Comparison of ENCODE assay signal across 10 cellular contexts in the genomic region with DNA sequence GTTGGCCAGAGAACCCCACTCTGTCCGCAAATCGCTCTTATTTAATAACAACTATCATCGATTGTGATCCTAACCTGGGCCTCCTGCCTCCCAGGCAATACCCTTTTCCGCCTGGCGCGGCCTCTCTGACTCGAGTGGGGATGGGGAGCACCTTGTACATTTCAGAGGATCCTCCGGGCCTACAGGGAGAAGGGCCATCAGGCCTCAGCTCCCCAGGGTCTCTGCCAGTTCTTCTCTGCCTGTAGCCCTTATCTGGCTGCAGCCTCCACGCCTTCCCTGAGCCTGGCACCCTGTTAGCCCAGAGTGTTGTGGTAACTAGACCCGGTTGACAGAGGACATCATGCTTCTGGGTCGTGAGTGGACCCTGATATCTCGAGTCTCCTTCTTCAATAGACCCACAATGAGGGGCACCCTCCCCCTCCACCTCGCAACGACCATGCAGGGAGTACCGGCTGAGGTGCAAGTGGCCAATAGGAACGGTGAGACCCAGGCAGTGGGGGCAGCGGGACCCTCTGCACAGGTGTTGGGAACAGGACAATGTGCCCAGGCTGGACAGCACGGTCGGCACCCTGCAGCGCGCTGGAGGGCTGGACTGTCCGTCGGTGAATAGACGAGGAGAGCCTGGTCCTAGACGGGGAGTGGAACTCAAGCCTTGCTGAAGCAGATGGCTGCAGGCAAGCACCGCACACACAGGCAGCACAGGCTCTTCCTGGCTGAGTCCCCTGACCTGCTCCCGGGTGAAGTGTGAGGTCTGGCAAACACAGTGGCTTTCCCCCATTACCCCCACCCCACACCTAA. TPM values are rescaled to one million over a fixed set of nuclear protein-coding genes. Genes with fewer than 3 reads are reported as not detected.
DNase-seq lines count a peak whose midpoint lies in the region; ATAC-seq and TF ChIP-seq lines count a peak whose summit lies in the region.
"Had no signal": no experiment of that assay in that cellular context is flagged by ENCODE, and none has a peak within 500 bp of the region (broad histone marks: within the 10 kb centered on the region; RNA-seq: fewer than 3 reads in every experiment).

No MANE protein-coding gene starts in this region.

- DNase-seq in colonic mucosa (no peak), NCI-H82 treated with DMSO at 0.1 percent for 48 hours (lab: John Stamatoyannopoulos, UW; ENCODE audit: unreplicated experiment) (no peak), GM19238 (ENCODE audit: insufficient read length, low spot score) (no peak), NCI-H1417 (lab: John Stamatoyannopoulos, UW) (no peak)
- DNase-seq in naive thymus-derived CD4-positive, alpha-beta T cell, result no peak
- DNase-seq in NK-92 treated with Interleukin-12 subunit alpha and Interleukin-12 subunit beta, amount 100 ng/mL, for 24 hours (lab: John Stamatoyannopoulos, UW), result no peak
- DNase-seq: MV-4-11 had no signal

- H3K9me3 ChIP-seq in BLaER1, result no peaks in the 10 kb centered on the region
- H3K9me3 ChIP-seq in HUES6 (ENCODE audit: control insufficient read depth, insufficient read depth, low read depth, low read length), result no peaks in the 10 kb centered on the region
- H3K9me3 ChIP-seq in colonic mucosa, result no peaks in the 10 kb centered on the region
- no peaks in the 10 kb centered on the region for H3K9me3 ChIP-seq in naive thymus-derived CD4-positive, alpha-beta T cell (ENCODE audit: control insufficient read depth in 2 of 3, low read length in 3 of 3)

- no peak for TF ChIP-seq CTCF in colonic mucosa (IDR thresholded peaks at IDR 0.05)

- H3K36me3 ChIP-seq in BLaER1, result no peaks in the 10 kb centered on the region
- no peaks in the 10 kb centered on the region for H3K36me3 ChIP-seq in HUES6 (ENCODE audit: control insufficient read depth, insufficient read depth, low read length)
- no peaks in the 10 kb centered on the region for H3K36me3 ChIP-seq in colonic mucosa
- H3K36me3 ChIP-seq in naive thymus-derived CD4-positive, alpha-beta T cell (ENCODE audit: control insufficient read depth in 2 of 3, insufficient read depth in 3 of 3, low read length in 3 of 3), result no peaks in the 10 kb centered on the region

- no peak for ATAC-seq in naive thymus-derived CD4-positive, alpha-beta T cell

- H3K36me3 Mint-ChIP-seq in naive thymus-derived CD4-positive, alpha-beta T cell, result no peaks in the 10 kb centered on the region

- H3K27ac ChIP-seq in BLaER1, result no peak overlapping the region
- no peak overlapping the region for H3K27ac ChIP-seq in HUES6 (ENCODE audit: low read depth, low read length)
- H3K27ac ChIP-seq in colonic mucosa, result no peak overlapping the region
- no peak overlapping the region for H3K27ac ChIP-seq in naive thymus-derived CD4-positive, alpha-beta T cell (ENCODE audit: low read depth, low read length)

- peak overlapping the region; percentile 69 for H3K4me2 ChIP-seq in BLaER1

- H3K4me1 Mint-ChIP-seq in naive thymus-derived CD4-positive, alpha-beta T cell, result peaks cover 33 to 58% (median 47%) of the 10 kb centered on the region in 7 donors

- intact Hi-C loops in colonic mucosa (cut with DNase I), result loop anchor here (5.0 kb wide), 1 partner anchor 39 kb away; no protein-coding TSS in a partner anchor
- intact Hi-C loops in naive thymus-derived CD4-positive, alpha-beta T cell (cut with micrococcal nuclease), result loop anchor here (2.0 to 5.0 kb wide), 3 partner anchors 42 to 324 kb away; partner anchors contain the start of gene HMGN2 (in 1 of the 2)

- H3K4me3 Mint-ChIP-seq in naive thymus-derived CD4-positive, alpha-beta T cell, result peak overlapping the region; percentile 51 to 82 (median 76)

- peaks cover 54% of the 10 kb centered on the region for H3K27me3 ChIP-seq in BLaER1
- peaks cover 63% of the 10 kb centered on the region for H3K27me3 ChIP-seq in HUES6 (ENCODE audit: control insufficient read depth, insufficient read depth, low read length)
- H3K27me3 ChIP-seq in colonic mucosa, result peaks cover 19% of the 10 kb centered on the region
- no peaks in the 10 kb centered on the region for H3K27me3 ChIP-seq in naive thymus-derived CD4-positive, alpha-beta T cell (ENCODE audit: control insufficient read depth in 2 of 2, insufficient read depth in 2 of 2, low read length in 2 of 2)

- POLR2A ChIA-PET in naive thymus-derived CD4-positive, alpha-beta T cell (lab: Charles Lee), result interaction anchor here (0.8 to 4.6 kb wide), 6 partner anchors 12 to 76 kb away, joined by 3 to 34 read pairs (median 6); partner anchors contain the start of genes CD52 and ZNF683

- peak overlapping the region in 4 of 9 donors; percentile 55 to 83 (median 63) for H3K27ac Mint-ChIP-seq in naive thymus-derived CD4-positive, alpha-beta T cell

- no peak overlapping the region for H3K4me3 ChIP-seq in BLaER1
- peak overlapping the region; percentile 59 for H3K4me3 ChIP-seq in HUES6 (ENCODE audit: low read depth, low read length)
- H3K4me3 ChIP-seq in colonic mucosa, result peak overlapping the region; percentile 28
- peak overlapping the region; percentile 45 for H3K4me3 ChIP-seq in naive thymus-derived CD4-positive, alpha-beta T cell (ENCODE audit: low read length)

- CTCF ChIA-PET in naive thymus-derived CD4-positive, alpha-beta T cell (lab: Charles Lee), result interaction anchor here (0.6 to 4.4 kb wide), 6 partner anchors 39 to 86 kb away, joined by 3 to 26 read pairs (median 4); no protein-coding TSS in a partner anchor

- no peaks in the 10 kb centered on the region; the same call in 1 of the 2 replicates for H4K20me1 ChIP-seq in BLaER1

- H3K9me3 Mint-ChIP-seq in naive thymus-derived CD4-positive, alpha-beta T cell, result no peaks in the 10 kb centered on the region

- H3K27me3 Mint-ChIP-seq in naive thymus-derived CD4-positive, alpha-beta T cell, result peaks cover 7 to 33% (median 18%) of the 10 kb centered on the region in 5 donors

- H3K4me1 ChIP-seq in BLaER1 (peaks cover 27% of the 10 kb centered on the region), HUES6 (ENCODE audit: control insufficient read depth, insufficient read depth, low read length) (peaks cover 34% of the 10 kb centered on the region), colonic mucosa (peaks cover 11% of the 10 kb centered on the region)
- H3K4me1 ChIP-seq in naive thymus-derived CD4-positive, alpha-beta T cell (ENCODE audit: control insufficient read depth in 2 of 2, insufficient read depth in 2 of 2, low read length in 2 of 2), result peaks cover 36 to 40% of the 10 kb centered on the region in 2 donors

- no peak overlapping the region for H3K9ac ChIP-seq in BLaER1
- no peak overlapping the region for H3K9ac ChIP-seq in HUES6 (ENCODE audit: low read length)
- no peak overlapping the region for H3K9ac ChIP-seq in colonic mucosa (ENCODE audit: low read depth in 2 of 2, low read length in 2 of 2)

RNA-seq across cellular contexts. Expression of gene CRYBG2, which starts 7.1 kb away (rescaled TPM):
- total RNA-seq in colonic mucosa, result 10 to 100 TPM; 12.8 to 30.3 TPM
- total RNA-seq in naive thymus-derived CD4-positive, alpha-beta T cell, result 1 to 10 TPM in 3 of 5 experiments, under 1 TPM in 1, not detected in 1; 0.59 to 1.5 (median 1.2) TPM
- polyA plus RNA-seq in naive thymus-derived CD4-positive, alpha-beta T cell, result 1 to 10 TPM in 1 of 2 donors, not detected in 1; 1.1 TPM

RNA-seq across cellular contexts. Expression of gene ZNF683, which starts 11.5 kb away (rescaled TPM):
- under 1 TPM in 1 of 2 donors, not detected in 1; 0.47 TPM for total RNA-seq in colonic mucosa
- total RNA-seq in naive thymus-derived CD4-positive, alpha-beta T cell, result 1 to 10 TPM in 1 of 5 experiments, under 1 TPM in 2, not detected in 2; 0.22 to 6.3 (median 0.51) TPM
- polyA plus RNA-seq in naive thymus-derived CD4-positive, alpha-beta T cell, result not detected
- total RNA-seq: renal cortical epithelial cell had no signal

RNA-seq across cellular contexts. Expression of gene CD52, which starts 43.2 kb away (rescaled TPM):
- 10 to 100 TPM in 1 of 2 donors, 1 to 10 TPM in 1; 9.4 to 13.1 TPM for total RNA-seq in colonic mucosa
- total RNA-seq in naive thymus-derived CD4-positive, alpha-beta T cell, result 1,000 to 10,000 TPM in 3 of 5 experiments, 100 to 1,000 TPM in 2; 719 to 1,390 (median 1,130) TPM
- polyA plus RNA-seq in naive thymus-derived CD4-positive, alpha-beta T cell, result 1,000 to 10,000 TPM; 7,628 to 8,133 TPM
- total RNA-seq: renal cortical epithelial cell had no signal

RNA-seq across cellular contexts. Expression of gene LIN28A, which starts 49.6 kb away (rescaled TPM):
- 1 to 10 TPM in 1 of 2 donors, not detected in 1; 1.4 TPM for total RNA-seq in colonic mucosa
- not detected for total RNA-seq in naive thymus-derived CD4-positive, alpha-beta T cell
- not detected for polyA plus RNA-seq in naive thymus-derived CD4-positive, alpha-beta T cell
- total RNA-seq: renal cortical epithelial cell had no signal

RNA-seq across cellular contexts. Expression of gene UBXN11, which starts 54.6 kb away (rescaled TPM):
- total RNA-seq in colonic mucosa, result 10 to 100 TPM in 1 of 2 donors, 1 to 10 TPM in 1; 8.7 to 25.7 TPM
- 100 to 1,000 TPM in 3 of 5 experiments, 10 to 100 TPM in 2; 35.7 to 131 (median 124) TPM for total RNA-seq in naive thymus-derived CD4-positive, alpha-beta T cell
- 10 to 100 TPM; 10.5 to 13.6 TPM for polyA plus RNA-seq in naive thymus-derived CD4-positive, alpha-beta T cell

Comparison
In these comparisons a context has a peak if more than half of its experiments do, and no peak if none do; other contexts are left out.
1. RNA of gene CRYBG2, which starts 7.1 kb away (total RNA-seq): 12.8 to 30.3 TPM in colonic mucosa; 0.59 to 1.5 TPM in naive thymus-derived CD4-positive, alpha-beta T cell; every median in the first group is over 4 times any median in the second.
2. RNA of gene CD52, which starts 43.2 kb away (total RNA-seq): 719 to 1,390 TPM in naive thymus-derived CD4-positive, alpha-beta T cell; 9.4 to 13.1 TPM in colonic mucosa; every median in the first group is over 10 times any median in the second.